In genomic region chr1:59691261-59691660, GRCh38 we compare ENCODE assay signal across 12 cellular contexts.
DNase-seq lines count a peak whose midpoint lies in the region; ATAC-seq and TF ChIP-seq lines count a peak whose summit lies in the region.
"Had no signal": no experiment of that assay in that cellular context is flagged by ENCODE, and none has a peak within 500 bp of the region (broad histone marks: within the 10 kb centered on the region; RNA-seq: fewer than 3 reads in every experiment).

No MANE protein-coding gene starts in this region.

- DNase-seq in HAP-1 (ENCODE audit: low spot score in 2 of 2) (peak; percentile 30 to 36), SK-N-DZ (ENCODE audit: low spot score) (peak; percentile 56), right atrium auricular region (ENCODE audit: low spot score) (no peak), sciatic nerve (ENCODE audit: low spot score) (peak; percentile 72), Karpas-422 (no peak)
- no peak for DNase-seq in activated CD4-positive, alpha-beta T cell treated with anti-CD3 and anti-CD28 coated beads for 4 hours
- DNase-seq: activated CD4-positive, CD25-positive, alpha-beta regulatory T cell treated with anti-CD3 and anti-CD28 coated beads, Interleukin-2, amount 50 U/mL, for 72 hours; NCI-H1105 treated with DMSO at 0.1 percent for 48 hours had no signal

- no peaks in the 10 kb centered on the region for H4K20me1 ChIP-seq in Karpas-422 (ENCODE audit: insufficient read depth, low read depth, low read length)

- H2AFZ ChIP-seq in Karpas-422 (ENCODE audit: low read length) = no peak overlapping the region

- ATAC-seq in sciatic nerve = peak; percentile 97
- no peak for ATAC-seq in GM19463 (IDR thresholded peaks at IDR 0.05; ENCODE audit: unreplicated experiment)
- ATAC-seq in HG03342 (IDR thresholded peaks at IDR 0.05; ENCODE audit: unreplicated experiment) = no peak
- ATAC-seq: activated T-helper 17 cell treated with anti-CD3 and anti-CD28 coated beads, Interleukin-2, amount 50 U/mL, for 72 hours; SK-N-SH treated with all-trans-retinoic acid at 6 μM for 48 hours had no signal

- no peak overlapping the region for H3K4me3 ChIP-seq in HAP-1
- H3K4me3 ChIP-seq in right atrium auricular region = no peak overlapping the region
- no peak overlapping the region for H3K4me3 ChIP-seq in Karpas-422 (ENCODE audit: low read length)

- H3K9ac ChIP-seq in Karpas-422 (ENCODE audit: low read length) = no peak overlapping the region

- intact Hi-C loops in sciatic nerve (cut with DNase I) = no loop called here

- no peaks in the 10 kb centered on the region for H3K27me3 ChIP-seq in HAP-1 (ENCODE audit: low read depth)
- no peaks in the 10 kb centered on the region for H3K27me3 ChIP-seq in right atrium auricular region
- H3K27me3 ChIP-seq in Karpas-422 (ENCODE audit: low read length) = no peaks in the 10 kb centered on the region

- no peaks in the 10 kb centered on the region for H3K9me2 ChIP-seq in Karpas-422 (replicated peaks; ENCODE audit: insufficient read depth, low read length)

- H3K27ac ChIP-seq in right atrium auricular region (peak overlapping the region; percentile 31 to 40), Karpas-422 (ENCODE audit: low read length) (no peak overlapping the region)

- no peak for TF ChIP-seq CTCF in right atrium auricular region (IDR thresholded peaks at IDR 0.05)

- H3K9me3 ChIP-seq in HAP-1 (no peaks in the 10 kb centered on the region), right atrium auricular region (no peaks in the 10 kb centered on the region), Karpas-422 (ENCODE audit: low read length) (no peaks in the 10 kb centered on the region)

- H3K4me1 ChIP-seq in HAP-1 (peaks cover 9% of the 10 kb centered on the region), right atrium auricular region (peaks cover 0 to 6% of the 10 kb centered on the region in 2 donors), Karpas-422 (ENCODE audit: low read length) (no peaks in the 10 kb centered on the region)

- H3K36me3 ChIP-seq in HAP-1 (replicated peaks) (no peaks in the 10 kb centered on the region), right atrium auricular region (no peaks in the 10 kb centered on the region), Karpas-422 (ENCODE audit: insufficient read depth, low read length) (no peaks in the 10 kb centered on the region)

- in situ Hi-C loops in HAP-1 (cut with MboI; ENCODE audit: low sequenced_read_pairs) = no loop called here

- H3K79me2 ChIP-seq in Karpas-422 (ENCODE audit: low read length) = no peaks in the 10 kb centered on the region

- H3K4me2 ChIP-seq in Karpas-422 (ENCODE audit: low read depth, low read length, poor library complexity, severe bottlenecking) = no peak overlapping the region

Comparison
In these comparisons a context has a peak if more than half of its experiments do, and no peak if none do; other contexts are left out.
1. DNase-seq: peak in HAP-1 (2 of 2), SK-N-DZ (single experiment) and sciatic nerve (single experiment); none in right atrium auricular region (single experiment), activated CD4-positive, alpha-beta T cell treated with anti-CD3 and anti-CD28 coated beads for 4 hours (0 of 2) and Karpas-422 (single experiment).